ENCODE assay signal across 1 cellular context in the genomic region with DNA sequence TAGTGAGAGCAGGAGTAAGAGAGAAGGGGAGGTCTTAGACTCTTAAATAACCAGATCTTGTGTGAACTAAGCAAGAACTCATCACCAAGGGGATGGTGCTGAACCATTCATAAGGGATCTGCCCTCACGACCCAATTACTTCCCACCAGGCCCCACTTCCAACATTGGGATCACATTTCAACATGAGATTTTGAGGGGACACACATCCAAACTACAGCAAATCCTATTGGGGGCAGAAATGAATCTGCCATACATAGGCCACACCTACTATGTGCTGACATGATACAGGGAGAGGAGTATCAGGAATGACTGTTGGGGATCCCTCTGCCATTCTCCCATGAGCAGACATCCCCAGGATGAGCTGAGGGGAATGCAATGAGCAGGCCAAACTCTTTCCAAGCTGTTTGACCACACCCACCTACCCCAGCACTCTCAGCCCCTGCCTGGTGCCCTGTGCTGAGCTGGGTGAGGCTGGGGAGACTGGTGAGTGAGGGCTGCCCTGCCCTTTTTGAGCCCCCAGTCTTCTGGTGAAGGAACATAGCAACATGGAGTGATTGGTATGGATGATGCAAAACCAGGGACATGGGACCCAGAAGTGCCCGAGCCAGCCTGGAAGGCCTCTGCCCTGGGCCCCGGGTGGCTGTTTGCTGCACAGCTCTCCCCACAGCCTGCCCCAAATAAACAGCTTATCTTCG.
TF ChIP-seq lines count a peak whose summit lies in the region.

No MANE protein-coding gene starts in this region.

TF ChIP-seq in HepG2, 621 proteins besides CTCF, POLR2A, EP300 and RAD21 (continued from another document and continues in another):
- TF ChIP-seq, protein P1, sequence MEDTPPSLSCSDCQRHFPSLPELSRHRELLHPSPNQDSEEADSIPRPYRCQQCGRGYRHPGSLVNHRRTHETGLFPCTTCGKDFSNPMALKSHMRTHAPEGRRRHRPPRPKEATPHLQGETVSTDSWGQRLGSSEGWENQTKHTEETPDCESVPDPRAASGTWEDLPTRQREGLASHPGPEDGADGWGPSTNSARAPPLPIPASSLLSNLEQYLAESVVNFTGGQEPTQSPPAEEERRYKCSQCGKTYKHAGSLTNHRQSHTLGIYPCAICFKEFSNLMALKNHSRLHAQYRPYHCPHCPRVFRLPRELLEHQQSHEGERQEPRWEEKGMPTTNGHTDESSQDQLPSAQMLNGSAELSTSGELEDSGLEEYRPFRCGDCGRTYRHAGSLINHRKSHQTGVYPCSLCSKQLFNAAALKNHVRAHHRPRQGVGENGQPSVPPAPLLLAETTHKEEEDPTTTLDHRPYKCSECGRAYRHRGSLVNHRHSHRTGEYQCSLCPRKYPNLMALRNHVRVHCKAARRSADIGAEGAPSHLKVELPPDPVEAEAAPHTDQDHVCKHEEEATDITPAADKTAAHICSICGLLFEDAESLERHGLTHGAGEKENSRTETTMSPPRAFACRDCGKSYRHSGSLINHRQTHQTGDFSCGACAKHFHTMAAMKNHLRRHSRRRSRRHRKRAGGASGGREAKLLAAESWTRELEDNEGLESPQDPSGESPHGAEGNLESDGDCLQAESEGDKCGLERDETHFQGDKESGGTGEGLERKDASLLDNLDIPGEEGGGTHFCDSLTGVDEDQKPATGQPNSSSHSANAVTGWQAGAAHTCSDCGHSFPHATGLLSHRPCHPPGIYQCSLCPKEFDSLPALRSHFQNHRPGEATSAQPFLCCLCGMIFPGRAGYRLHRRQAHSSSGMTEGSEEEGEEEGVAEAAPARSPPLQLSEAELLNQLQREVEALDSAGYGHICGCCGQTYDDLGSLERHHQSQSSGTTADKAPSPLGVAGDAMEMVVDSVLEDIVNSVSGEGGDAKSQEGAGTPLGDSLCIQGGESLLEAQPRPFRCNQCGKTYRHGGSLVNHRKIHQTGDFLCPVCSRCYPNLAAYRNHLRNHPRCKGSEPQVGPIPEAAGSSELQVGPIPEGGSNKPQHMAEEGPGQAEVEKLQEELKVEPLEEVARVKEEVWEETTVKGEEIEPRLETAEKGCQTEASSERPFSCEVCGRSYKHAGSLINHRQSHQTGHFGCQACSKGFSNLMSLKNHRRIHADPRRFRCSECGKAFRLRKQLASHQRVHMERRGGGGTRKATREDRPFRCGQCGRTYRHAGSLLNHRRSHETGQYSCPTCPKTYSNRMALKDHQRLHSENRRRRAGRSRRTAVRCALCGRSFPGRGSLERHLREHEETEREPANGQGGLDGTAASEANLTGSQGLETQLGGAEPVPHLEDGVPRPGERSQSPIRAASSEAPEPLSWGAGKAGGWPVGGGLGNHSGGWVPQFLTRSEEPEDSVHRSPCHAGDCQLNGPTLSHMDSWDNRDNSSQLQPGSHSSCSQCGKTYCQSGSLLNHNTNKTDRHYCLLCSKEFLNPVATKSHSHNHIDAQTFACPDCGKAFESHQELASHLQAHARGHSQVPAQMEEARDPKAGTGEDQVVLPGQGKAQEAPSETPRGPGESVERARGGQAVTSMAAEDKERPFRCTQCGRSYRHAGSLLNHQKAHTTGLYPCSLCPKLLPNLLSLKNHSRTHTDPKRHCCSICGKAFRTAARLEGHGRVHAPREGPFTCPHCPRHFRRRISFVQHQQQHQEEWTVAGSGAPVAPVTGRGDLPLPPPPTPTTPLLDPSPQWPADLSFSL (CRISPR knock-in tag; IDR thresholded peaks at IDR 0.05): no peak
- TF ChIP-seq AGO2 (optimal IDR thresholded peaks at IDR 0.05; ENCODE audit: low read depth, low read length): peak; percentile 75
- TF ChIP-seq BHLHE40 (IDR thresholded peaks at IDR 0.05; ENCODE audit: low read length): no peak
- TF ChIP-seq TOPORS (CRISPR knock-in tag; IDR thresholded peaks at IDR 0.05): no peak
- no peak for TF ChIP-seq MEIS1 (CRISPR knock-in tag; IDR thresholded peaks at IDR 0.05; ENCODE audit: borderline replicate concordance)
- no peak for TF ChIP-seq NFYC (CRISPR knock-in tag; IDR thresholded peaks at IDR 0.05)
- peak; percentile 60; the same call in 1 of the 2 replicates for TF ChIP-seq POLR2G (IDR thresholded peaks at IDR 0.05; ENCODE audit: low read depth, low read length)
- TF ChIP-seq, protein P2, sequence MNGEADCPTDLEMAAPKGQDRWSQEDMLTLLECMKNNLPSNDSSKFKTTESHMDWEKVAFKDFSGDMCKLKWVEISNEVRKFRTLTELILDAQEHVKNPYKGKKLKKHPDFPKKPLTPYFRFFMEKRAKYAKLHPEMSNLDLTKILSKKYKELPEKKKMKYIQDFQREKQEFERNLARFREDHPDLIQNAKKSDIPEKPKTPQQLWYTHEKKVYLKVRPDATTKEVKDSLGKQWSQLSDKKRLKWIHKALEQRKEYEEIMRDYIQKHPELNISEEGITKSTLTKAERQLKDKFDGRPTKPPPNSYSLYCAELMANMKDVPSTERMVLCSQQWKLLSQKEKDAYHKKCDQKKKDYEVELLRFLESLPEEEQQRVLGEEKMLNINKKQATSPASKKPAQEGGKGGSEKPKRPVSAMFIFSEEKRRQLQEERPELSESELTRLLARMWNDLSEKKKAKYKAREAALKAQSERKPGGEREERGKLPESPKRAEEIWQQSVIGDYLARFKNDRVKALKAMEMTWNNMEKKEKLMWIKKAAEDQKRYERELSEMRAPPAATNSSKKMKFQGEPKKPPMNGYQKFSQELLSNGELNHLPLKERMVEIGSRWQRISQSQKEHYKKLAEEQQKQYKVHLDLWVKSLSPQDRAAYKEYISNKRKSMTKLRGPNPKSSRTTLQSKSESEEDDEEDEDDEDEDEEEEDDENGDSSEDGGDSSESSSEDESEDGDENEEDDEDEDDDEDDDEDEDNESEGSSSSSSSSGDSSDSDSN (CRISPR knock-in tag; IDR thresholded peaks at IDR 0.05): no peak; the same call in 1 of the 2 replicates
- TF ChIP-seq, protein P3, sequence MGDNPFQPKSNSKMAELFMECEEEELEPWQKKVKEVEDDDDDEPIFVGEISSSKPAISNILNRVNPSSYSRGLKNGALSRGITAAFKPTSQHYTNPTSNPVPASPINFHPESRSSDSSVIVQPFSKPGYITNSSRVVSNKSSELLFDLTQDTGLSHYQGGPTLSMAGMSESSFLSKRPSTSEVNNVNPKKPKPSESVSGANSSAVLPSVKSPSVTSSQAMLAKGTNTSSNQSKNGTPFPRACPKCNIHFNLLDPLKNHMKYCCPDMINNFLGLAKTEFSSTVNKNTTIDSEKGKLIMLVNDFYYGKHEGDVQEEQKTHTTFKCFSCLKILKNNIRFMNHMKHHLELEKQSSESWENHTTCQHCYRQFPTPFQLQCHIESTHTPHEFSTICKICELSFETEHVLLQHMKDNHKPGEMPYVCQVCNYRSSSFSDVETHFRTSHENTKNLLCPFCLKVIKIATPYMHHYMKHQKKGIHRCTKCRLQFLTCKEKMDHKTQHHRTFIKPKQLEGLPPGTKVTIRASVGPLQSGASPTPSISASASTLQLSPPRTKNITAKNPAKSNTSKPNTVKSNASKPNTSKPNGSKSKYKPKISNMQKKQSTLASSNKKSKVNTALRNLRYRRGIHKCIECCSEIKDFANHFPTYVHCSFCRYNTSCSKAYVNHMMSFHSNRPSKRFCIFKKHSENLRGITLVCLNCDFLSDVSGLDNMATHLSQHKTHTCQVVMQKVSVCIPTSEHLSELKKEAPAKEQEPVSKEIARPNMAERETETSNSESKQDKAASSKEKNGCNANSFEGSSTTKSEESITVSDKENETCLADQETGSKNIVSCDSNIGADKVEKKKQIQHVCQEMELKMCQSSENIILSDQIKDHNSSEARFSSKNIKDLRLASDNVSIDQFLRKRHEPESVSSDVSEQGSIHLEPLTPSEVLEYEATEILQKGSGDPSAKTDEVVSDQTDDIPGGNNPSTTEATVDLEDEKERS (CRISPR knock-in tag; IDR thresholded peaks at IDR 0.05): no peak
- TF ChIP-seq, protein P4, sequence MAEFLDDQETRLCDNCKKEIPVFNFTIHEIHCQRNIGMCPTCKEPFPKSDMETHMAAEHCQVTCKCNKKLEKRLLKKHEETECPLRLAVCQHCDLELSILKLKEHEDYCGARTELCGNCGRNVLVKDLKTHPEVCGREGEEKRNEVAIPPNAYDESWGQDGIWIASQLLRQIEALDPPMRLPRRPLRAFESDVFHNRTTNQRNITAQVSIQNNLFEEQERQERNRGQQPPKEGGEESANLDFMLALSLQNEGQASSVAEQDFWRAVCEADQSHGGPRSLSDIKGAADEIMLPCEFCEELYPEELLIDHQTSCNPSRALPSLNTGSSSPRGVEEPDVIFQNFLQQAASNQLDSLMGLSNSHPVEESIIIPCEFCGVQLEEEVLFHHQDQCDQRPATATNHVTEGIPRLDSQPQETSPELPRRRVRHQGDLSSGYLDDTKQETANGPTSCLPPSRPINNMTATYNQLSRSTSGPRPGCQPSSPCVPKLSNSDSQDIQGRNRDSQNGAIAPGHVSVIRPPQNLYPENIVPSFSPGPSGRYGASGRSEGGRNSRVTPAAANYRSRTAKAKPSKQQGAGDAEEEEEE (CRISPR knock-in tag; IDR thresholded peaks at IDR 0.05; ENCODE audit: borderline replicate concordance): no peak
- TF ChIP-seq MED13 (CRISPR knock-in tag; IDR thresholded peaks at IDR 0.05): no peak
- no peak for TF ChIP-seq ATM (IDR thresholded peaks at IDR 0.05; ENCODE audit: borderline replicate concordance)
- TF ChIP-seq ZNF33A (CRISPR knock-in tag; IDR thresholded peaks at IDR 0.05; ENCODE audit: borderline replicate concordance): no peak
- no peak for TF ChIP-seq ZNF17 (CRISPR knock-in tag; IDR thresholded peaks at IDR 0.05)
- peak; percentile 83 for TF ChIP-seq RBM22 (optimal IDR thresholded peaks at IDR 0.05; ENCODE audit: low read length)
- TF ChIP-seq TMF1 (CRISPR knock-in tag; IDR thresholded peaks at IDR 0.05; ENCODE audit: low read depth): no peak
- TF ChIP-seq, protein P5, sequence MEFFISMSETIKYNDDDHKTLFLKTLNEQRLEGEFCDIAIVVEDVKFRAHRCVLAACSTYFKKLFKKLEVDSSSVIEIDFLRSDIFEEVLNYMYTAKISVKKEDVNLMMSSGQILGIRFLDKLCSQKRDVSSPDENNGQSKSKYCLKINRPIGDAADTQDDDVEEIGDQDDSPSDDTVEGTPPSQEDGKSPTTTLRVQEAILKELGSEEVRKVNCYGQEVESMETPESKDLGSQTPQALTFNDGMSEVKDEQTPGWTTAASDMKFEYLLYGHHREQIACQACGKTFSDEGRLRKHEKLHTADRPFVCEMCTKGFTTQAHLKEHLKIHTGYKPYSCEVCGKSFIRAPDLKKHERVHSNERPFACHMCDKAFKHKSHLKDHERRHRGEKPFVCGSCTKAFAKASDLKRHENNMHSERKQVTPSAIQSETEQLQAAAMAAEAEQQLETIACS (CRISPR knock-in tag; IDR thresholded peaks at IDR 0.05): no peak
- peak; percentile 46 for TF ChIP-seq POLR2AphosphoS5 (IDR thresholded peaks at IDR 0.05; ENCODE audit: low read depth, low read length)
- TF ChIP-seq SAP130 (CRISPR knock-in tag; IDR thresholded peaks at IDR 0.05; ENCODE audit: low read depth): no peak
- TF ChIP-seq, protein P6, sequence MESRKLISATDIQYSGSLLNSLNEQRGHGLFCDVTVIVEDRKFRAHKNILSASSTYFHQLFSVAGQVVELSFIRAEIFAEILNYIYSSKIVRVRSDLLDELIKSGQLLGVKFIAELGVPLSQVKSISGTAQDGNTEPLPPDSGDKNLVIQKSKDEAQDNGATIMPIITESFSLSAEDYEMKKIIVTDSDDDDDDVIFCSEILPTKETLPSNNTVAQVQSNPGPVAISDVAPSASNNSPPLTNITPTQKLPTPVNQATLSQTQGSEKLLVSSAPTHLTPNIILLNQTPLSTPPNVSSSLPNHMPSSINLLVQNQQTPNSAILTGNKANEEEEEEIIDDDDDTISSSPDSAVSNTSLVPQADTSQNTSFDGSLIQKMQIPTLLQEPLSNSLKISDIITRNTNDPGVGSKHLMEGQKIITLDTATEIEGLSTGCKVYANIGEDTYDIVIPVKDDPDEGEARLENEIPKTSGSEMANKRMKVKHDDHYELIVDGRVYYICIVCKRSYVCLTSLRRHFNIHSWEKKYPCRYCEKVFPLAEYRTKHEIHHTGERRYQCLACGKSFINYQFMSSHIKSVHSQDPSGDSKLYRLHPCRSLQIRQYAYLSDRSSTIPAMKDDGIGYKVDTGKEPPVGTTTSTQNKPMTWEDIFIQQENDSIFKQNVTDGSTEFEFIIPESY (CRISPR knock-in tag; IDR thresholded peaks at IDR 0.05): no peak
- TF ChIP-seq HNRNPH1 (optimal IDR thresholded peaks at IDR 0.05; ENCODE audit: low read depth, low read length): no peak
- TF ChIP-seq ZNF720 (CRISPR knock-in tag; IDR thresholded peaks at IDR 0.05): no peak
- no peak for TF ChIP-seq ZNF451 (CRISPR knock-in tag; IDR thresholded peaks at IDR 0.05)
- no peak for TF ChIP-seq NR3C1 (CRISPR knock-in tag; IDR thresholded peaks at IDR 0.05)
- TF ChIP-seq, protein P7, sequence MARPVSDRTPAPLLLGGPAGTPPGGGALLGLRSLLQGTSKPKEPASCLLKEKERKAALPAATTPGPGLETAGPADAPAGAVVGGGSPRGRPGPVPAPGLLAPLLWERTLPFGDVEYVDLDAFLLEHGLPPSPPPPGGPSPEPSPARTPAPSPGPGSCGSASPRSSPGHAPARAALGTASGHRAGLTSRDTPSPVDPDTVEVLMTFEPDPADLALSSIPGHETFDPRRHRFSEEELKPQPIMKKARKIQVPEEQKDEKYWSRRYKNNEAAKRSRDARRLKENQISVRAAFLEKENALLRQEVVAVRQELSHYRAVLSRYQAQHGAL (CRISPR knock-in tag; IDR thresholded peaks at IDR 0.05; ENCODE audit: not compliant biosample characterization): no peak
- no peak for TF ChIP-seq ZNF501 (CRISPR knock-in tag; IDR thresholded peaks at IDR 0.05)
- no peak for TF ChIP-seq GATAD1 (CRISPR knock-in tag; IDR thresholded peaks at IDR 0.05)
- no peak for TF ChIP-seq CEBPG (CRISPR knock-in tag; IDR thresholded peaks at IDR 0.05)
- TF ChIP-seq, protein P8, sequence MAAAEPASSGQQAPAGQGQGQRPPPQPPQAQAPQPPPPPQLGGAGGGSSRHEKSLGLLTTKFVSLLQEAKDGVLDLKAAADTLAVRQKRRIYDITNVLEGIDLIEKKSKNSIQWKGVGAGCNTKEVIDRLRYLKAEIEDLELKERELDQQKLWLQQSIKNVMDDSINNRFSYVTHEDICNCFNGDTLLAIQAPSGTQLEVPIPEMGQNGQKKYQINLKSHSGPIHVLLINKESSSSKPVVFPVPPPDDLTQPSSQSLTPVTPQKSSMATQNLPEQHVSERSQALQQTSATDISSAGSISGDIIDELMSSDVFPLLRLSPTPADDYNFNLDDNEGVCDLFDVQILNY (CRISPR knock-in tag; conservative IDR thresholded peaks at IDR 0.05): no peak
- no peak for TF ChIP-seq ZNF10 (CRISPR knock-in tag; IDR thresholded peaks at IDR 0.05; ENCODE audit: borderline replicate concordance, low read depth)
- no peak for TF ChIP-seq KDM2A (CRISPR knock-in tag; IDR thresholded peaks at IDR 0.05; ENCODE audit: borderline replicate concordance, low read depth)
- no peak for TF ChIP-seq SAFB2 (CRISPR knock-in tag; IDR thresholded peaks at IDR 0.05; ENCODE audit: borderline replicate concordance, low read depth)
- TF ChIP-seq, protein P9, sequence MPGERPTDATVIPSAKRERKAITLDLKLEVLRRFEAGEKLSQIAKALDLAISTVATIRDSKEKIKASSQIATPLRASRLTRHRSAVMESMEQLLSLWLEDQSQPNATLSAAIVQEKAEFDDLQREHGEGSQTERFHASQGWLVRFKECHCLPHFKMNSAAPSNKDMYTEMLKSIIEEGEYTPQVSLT (CRISPR knock-in tag; IDR thresholded peaks at IDR 0.05; ENCODE audit: borderline replicate concordance, low read depth): no peak
- TF ChIP-seq ZNF746 (CRISPR knock-in tag; IDR thresholded peaks at IDR 0.05): no peak
- TF ChIP-seq ZNF207 (IDR thresholded peaks at IDR 0.05; ENCODE audit: borderline replicate concordance): no peak
- TF ChIP-seq ZNF326 (CRISPR knock-in tag; IDR thresholded peaks at IDR 0.05; ENCODE audit: borderline replicate concordance): peak; percentile 27; the same call in 1 of the 2 replicates
